11 cellular contexts compared by ENCODE assay signal in the genomic region with DNA sequence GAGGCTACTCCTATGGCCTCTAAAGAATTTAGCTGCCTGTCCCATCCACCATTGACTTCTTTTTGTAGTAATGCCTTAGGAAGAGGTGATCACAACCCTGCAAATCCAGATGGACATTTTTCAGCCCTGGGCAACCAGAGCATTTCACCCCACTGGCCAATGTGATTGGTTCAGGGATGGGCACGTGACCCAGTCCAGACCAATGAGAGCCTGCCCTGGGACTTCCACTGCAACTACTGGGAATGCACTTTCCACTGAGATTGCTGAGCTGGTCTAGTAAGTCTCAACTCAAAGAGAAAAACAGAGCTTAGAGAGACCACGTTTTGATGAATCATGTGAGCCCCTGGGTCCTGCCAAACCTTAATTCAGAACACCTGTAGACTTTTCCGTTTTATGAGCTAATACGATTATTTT. TPM values are rescaled to one million over a fixed set of nuclear protein-coding genes. Genes with fewer than 3 reads are reported as not detected.
DNase-seq lines count a peak whose midpoint lies in the region; ATAC-seq and TF ChIP-seq lines count a peak whose summit lies in the region.
"Had no signal": no experiment of that assay in that cellular context is flagged by ENCODE, and none has a peak within 500 bp of the region (broad histone marks: within the 10 kb centered on the region; RNA-seq: fewer than 3 reads in every experiment).

No MANE protein-coding gene starts in this region.

- H3K27me3 ChIP-seq in GM23248 (replicated peaks; ENCODE audit: insufficient read depth): no peaks in the 10 kb centered on the region
- H3K27me3 ChIP-seq in SK-N-SH (ENCODE audit: insufficient read depth): no peaks in the 10 kb centered on the region
- no peaks in the 10 kb centered on the region for H3K27me3 ChIP-seq in hepatocyte
- no peaks in the 10 kb centered on the region for H3K27me3 ChIP-seq in gastroesophageal sphincter
- no peaks in the 10 kb centered on the region for H3K27me3 ChIP-seq in tibial nerve
- H3K27me3 ChIP-seq: neural progenitor cell had no signal

- no peak for TF ChIP-seq CTCF in SK-N-SH (IDR thresholded peaks at IDR 0.05)
- TF ChIP-seq CTCF in hepatocyte (IDR thresholded peaks at IDR 0.05; ENCODE audit: poor library complexity): no peak
- no peak for TF ChIP-seq CTCF in gastroesophageal sphincter (IDR thresholded peaks at IDR 0.05)
- no peak for TF ChIP-seq CTCF in tibial nerve (IDR thresholded peaks at IDR 0.05)

- TF ChIP-seq POLR2A in gastroesophageal sphincter (IDR thresholded peaks at IDR 0.05) (no peak), tibial nerve (IDR thresholded peaks at IDR 0.05) (no peak)

- CTCF ChIA-PET in SK-N-SH (lab: Yijun Ruan, JAX): interaction anchor here (0.8 to 11.5 kb wide), 11 partner anchors 10 to 285 kb away, joined by 3 to 297 read pairs (median 36); partner anchors contain the start of gene PEDS1

- H3K9me2 ChIP-seq in GM23248 (ENCODE audit: insufficient read depth) (no peaks in the 10 kb centered on the region), SK-N-SH (no peaks in the 10 kb centered on the region), hepatocyte (replicated peaks; ENCODE audit: insufficient read depth) (no peaks in the 10 kb centered on the region)

- DNase-seq in AG08395 (ENCODE audit: low spot score): peak; percentile 70
- DNase-seq in GM23248: peak; percentile 79
- peak; percentile 66 for DNase-seq in SK-N-SH
- DNase-seq in hepatocyte (ENCODE audit: low spot score): no peak
- no peak for DNase-seq in stimulated activated CD8-positive, alpha-beta memory T cell treated with anti-CD3 and anti-CD28 coated beads, Interleukin-4, amount 100 ng/mL, for 48 hours
- DNase-seq in tibial nerve (ENCODE audit: low spot score in 2 of 2): no peak
- DNase-seq: activated naive CD4-positive, alpha-beta T cell had no signal

- TF ChIP-seq EP300 in SK-N-SH (IDR thresholded peaks at IDR 0.05; ENCODE audit: borderline replicate concordance in 1 of 2, low read depth in 1 of 2, low read length in 1 of 2) (no peak), gastroesophageal sphincter (IDR thresholded peaks at IDR 0.05) (no peak), tibial nerve (IDR thresholded peaks at IDR 0.05) (no peak)

- no peak overlapping the region for H3K9ac ChIP-seq in GM23248
- no peak overlapping the region for H3K9ac ChIP-seq in SK-N-SH
- H3K9ac ChIP-seq: neural progenitor cell had no signal

- in situ Hi-C loops in GM23248 (cut with MboI): no loop called here

- 24 to 28% methylated on average over 4 of the region's 4 CpGs for WGBS in GM23248 (ENCODE audit: low coverage in 1 of 2, low lambda C conversion rate in 2 of 2, missing lambda C conversion rate in 2 of 2), 2 experiments
- 50% methylated on average over 4 of the region's 4 CpGs for WGBS in SK-N-SH (ENCODE audit: low lambda C conversion rate)
- 55% methylated on average over 4 of the region's 4 CpGs for WGBS in hepatocyte (ENCODE audit: low lambda C conversion rate, missing lambda C conversion rate)
- 49 to 81% methylated on average over 3 of the region's 4 CpGs for WGBS in gastroesophageal sphincter (ENCODE audit: low coverage in 1 of 2), 2 donors
- WGBS in tibial nerve, 2 donors: 73 to 82% methylated on average over 4 of the region's 4 CpGs

- no peak for ATAC-seq in GM19395 (IDR thresholded peaks at IDR 0.05; ENCODE audit: unreplicated experiment)
- ATAC-seq in gastroesophageal sphincter: no peak

- H3F3A ChIP-seq in GM23248 (ENCODE audit: insufficient read depth) (peaks cover 31% of the 10 kb centered on the region), SK-N-SH (replicated peaks; ENCODE audit: insufficient read depth) (peaks cover 9% of the 10 kb centered on the region)

- H3K36me3 ChIP-seq in GM23248 (ENCODE audit: low read depth) (peaks cover 21% of the 10 kb centered on the region), SK-N-SH (replicated peaks in 1 of 2; ENCODE audit: control insufficient read depth in 1 of 2, insufficient read depth in 2 of 2, low read length in 1 of 2) (peaks cover 6 to 11% of the 10 kb centered on the region in 2 experiments), hepatocyte (replicated peaks; ENCODE audit: insufficient read depth, low read depth) (no peaks in the 10 kb centered on the region), gastroesophageal sphincter (peaks cover 0 to 37% of the 10 kb centered on the region in 2 donors), tibial nerve (peaks cover 0 to 49% (median 7%) of the 10 kb centered on the region in 3 donors)
- H3K36me3 ChIP-seq: neural progenitor cell had no signal

- H3K9me3 ChIP-seq in GM23248 (ENCODE audit: low read depth) (no peaks in the 10 kb centered on the region), SK-N-SH (no peaks in the 10 kb centered on the region), hepatocyte (ENCODE audit: low read depth) (no peaks in the 10 kb centered on the region), gastroesophageal sphincter (no peaks in the 10 kb centered on the region), tibial nerve (no peaks in the 10 kb centered on the region)

- no peaks in the 10 kb centered on the region for H3K79me2 ChIP-seq in GM23248 (ENCODE audit: insufficient read depth)
- no peaks in the 10 kb centered on the region for H3K79me2 ChIP-seq in SK-N-SH (ENCODE audit: insufficient read depth)
- H3K79me2 ChIP-seq in hepatocyte: no peaks in the 10 kb centered on the region

- H3K4me2 ChIP-seq in GM23248 (ENCODE audit: unreplicated experiment): no peak overlapping the region
- H3K4me2 ChIP-seq in SK-N-SH: no peak overlapping the region
- H3K4me2 ChIP-seq in hepatocyte: no peak overlapping the region
- H3K4me2 ChIP-seq: neural progenitor cell had no signal

- peak overlapping the region; percentile 31; the same call in 1 of the 2 replicates for H3K27ac ChIP-seq in GM23248
- H3K27ac ChIP-seq in SK-N-SH (ENCODE audit: low read depth in 2 of 2, low read length in 1 of 2): no peak overlapping the region
- peak overlapping the region; percentile 12 for H3K27ac ChIP-seq in hepatocyte
- H3K27ac ChIP-seq in gastroesophageal sphincter: peak overlapping the region in 2 of 4 donors; percentile 5 to 47
- no peak overlapping the region for H3K27ac ChIP-seq in tibial nerve
- H3K27ac ChIP-seq: C4-2B, neural progenitor cell had no signal

- H3K4me1 ChIP-seq in GM23248 (ENCODE audit: insufficient read depth): peaks cover 4% of the 10 kb centered on the region; the same call in 1 of the 2 replicates
- no peaks in the 10 kb centered on the region; a peak in 1 of 4 replicates for H3K4me1 ChIP-seq in SK-N-SH (ENCODE audit: control insufficient read depth in 1 of 2, insufficient read depth in 2 of 2, low read depth in 1 of 2, low read length in 1 of 2)
- peaks cover 3% of the 10 kb centered on the region for H3K4me1 ChIP-seq in hepatocyte (ENCODE audit: insufficient read depth)
- H3K4me1 ChIP-seq in gastroesophageal sphincter: peaks cover 0 to 21% (median 3%) of the 10 kb centered on the region in 3 donors
- H3K4me1 ChIP-seq in tibial nerve: peaks cover 0 to 5% (median 2%) of the 10 kb centered on the region in 4 donors
- H3K4me1 ChIP-seq: neural progenitor cell had no signal

- no peak overlapping the region for H3K4me3 ChIP-seq in GM23248
- no peak overlapping the region for H3K4me3 ChIP-seq in SK-N-SH (ENCODE audit: low read depth in 2 of 2, low read length in 1 of 2)
- no peak overlapping the region for H3K4me3 ChIP-seq in hepatocyte
- no peak overlapping the region for H3K4me3 ChIP-seq in gastroesophageal sphincter
- no peak overlapping the region for H3K4me3 ChIP-seq in tibial nerve
- H3K4me3 ChIP-seq: neural progenitor cell had no signal

- H2AFZ ChIP-seq in GM23248: no peak overlapping the region
- no peak overlapping the region for H2AFZ ChIP-seq in SK-N-SH (ENCODE audit: low read depth)
- no peak overlapping the region for H2AFZ ChIP-seq in hepatocyte
- H2AFZ ChIP-seq: neural progenitor cell had no signal

- no peaks in the 10 kb centered on the region; the same call in 1 of the 2 replicates for H4K20me1 ChIP-seq in GM23248 (ENCODE audit: insufficient read depth)
- no peaks in the 10 kb centered on the region for H4K20me1 ChIP-seq in SK-N-SH (ENCODE audit: insufficient read depth)
- no peaks in the 10 kb centered on the region for H4K20me1 ChIP-seq in hepatocyte (ENCODE audit: insufficient read depth, poor library complexity, severe bottlenecking)

- POLR2A ChIA-PET in SK-N-SH (lab: Yijun Ruan, JAX): no interaction called here

- TF ChIP-seq RAD21 in SK-N-SH (IDR thresholded peaks at IDR 0.05; ENCODE audit: low read length): no peak

TF ChIP-seq in SK-N-SH, 30 proteins besides CTCF, POLR2A, EP300 and RAD21 (continues in another document):
- TF ChIP-seq, protein P1, sequence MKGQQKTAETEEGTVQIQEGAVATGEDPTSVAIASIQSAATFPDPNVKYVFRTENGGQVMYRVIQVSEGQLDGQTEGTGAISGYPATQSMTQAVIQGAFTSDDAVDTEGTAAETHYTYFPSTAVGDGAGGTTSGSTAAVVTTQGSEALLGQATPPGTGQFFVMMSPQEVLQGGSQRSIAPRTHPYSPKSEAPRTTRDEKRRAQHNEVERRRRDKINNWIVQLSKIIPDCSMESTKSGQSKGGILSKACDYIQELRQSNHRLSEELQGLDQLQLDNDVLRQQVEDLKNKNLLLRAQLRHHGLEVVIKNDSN (IDR thresholded peaks at IDR 0.05; ENCODE audit: borderline replicate concordance, low read depth): peak; percentile 83
- TF ChIP-seq JUND (IDR thresholded peaks at IDR 0.05) (no peak; the same call in 1 of the 2 replicates), TAF1 (IDR thresholded peaks at IDR 0.05; ENCODE audit: borderline replicate concordance, low read depth, low read length) (no peak), EZH2phosphoT487 (IDR thresholded peaks at IDR 0.05; ENCODE audit: borderline replicate concordance, low read depth) (no peak), MXI1 (IDR thresholded peaks at IDR 0.05; ENCODE audit: low read depth, low read length) (no peak), GABPA (IDR thresholded peaks at IDR 0.05; ENCODE audit: low read depth) (no peak), SMC3 (IDR thresholded peaks at IDR 0.05; ENCODE audit: low read depth, low read length) (no peak)

RNA-seq across cellular contexts. Expression of gene UBE2V1, which starts 8.9 kb away (rescaled TPM):
- total RNA-seq in GM23248 (2014; rRNA removed; shearing (Covaris generic)): 41.7 and 49.1 TPM in 2 replicates
- polyA plus RNA-seq in GM23248 (2016; fragmentation: Nextera tagmentation; extraction: Ambion mirVana): 186 and 197 TPM in 2 replicates
- 99.7 and 100 TPM in 2 replicates for polyA plus RNA-seq in SK-N-SH (2012; rRNA removed)
- polyA plus RNA-seq in SK-N-SH (2012; cell fraction: cytosol; rRNA removed): 108 and 138 TPM in 2 replicates
- polyA plus RNA-seq in SK-N-SH (2012; cell fraction: nucleus; rRNA removed): 79.8 and 106 TPM in 2 replicates
- 57.7 and 64.0 TPM in 2 replicates for total RNA-seq in hepatocyte
- 112 and 114 TPM in 2 replicates for polyA plus RNA-seq in hepatocyte
- total RNA-seq in gastroesophageal sphincter: 100 to 1,000 TPM in 2 of 4 donors, 10 to 100 TPM in 2; 69.3 to 110 (median 87.9) TPM
- total RNA-seq in tibial nerve: 10 to 100 TPM; 58.8 to 86.7 (median 77.3) TPM

RNA-seq across cellular contexts. Expression of gene PEDS1, which starts 31.7 kb away (rescaled TPM):
- 54.6 and 55.7 TPM in 2 replicates for total RNA-seq in GM23248 (2014; rRNA removed; shearing (Covaris generic))
- polyA plus RNA-seq in GM23248 (2016; fragmentation: Nextera tagmentation; extraction: Ambion mirVana): 53.9 and 54.0 TPM in 2 replicates
- polyA plus RNA-seq in SK-N-SH (2012; rRNA removed): 18.3 and 18.4 TPM in 2 replicates
- 8.6 and 12.8 TPM in 2 replicates for polyA plus RNA-seq in SK-N-SH (2012; cell fraction: cytosol; rRNA removed)
- 10.1 and 13.1 TPM in 2 replicates for polyA plus RNA-seq in SK-N-SH (2012; cell fraction: nucleus; rRNA removed)
- total RNA-seq in hepatocyte: 24.5 and 29.5 TPM in 2 replicates
- 39.1 and 46.2 TPM in 2 replicates for polyA plus RNA-seq in hepatocyte
- 10 to 100 TPM; 24.1 to 46.3 (median 31.8) TPM for total RNA-seq in gastroesophageal sphincter
- 10 to 100 TPM; 26.4 to 36.7 (median 35.5) TPM for total RNA-seq in tibial nerve

Comparison
In these comparisons a context has a peak if more than half of its experiments do, and no peak if none do; other contexts are left out.
1. DNase-seq: peak in AG08395 (single experiment), GM23248 (single experiment) and SK-N-SH (single experiment); none in hepatocyte (single experiment), stimulated activated CD8-positive, alpha-beta memory T cell treated with anti-CD3 and anti-CD28 coated beads, Interleukin-4, amount 100 ng/mL, for 48 hours (single experiment) and tibial nerve (0 of 2).
2. H3K27ac ChIP-seq: peak in GM23248 (single experiment) and hepatocyte (single experiment); none in SK-N-SH (0 of 2) and tibial nerve (0 of 4).